Comparison of ENCODE assay signal across 8 cellular contexts in the genomic region with DNA sequence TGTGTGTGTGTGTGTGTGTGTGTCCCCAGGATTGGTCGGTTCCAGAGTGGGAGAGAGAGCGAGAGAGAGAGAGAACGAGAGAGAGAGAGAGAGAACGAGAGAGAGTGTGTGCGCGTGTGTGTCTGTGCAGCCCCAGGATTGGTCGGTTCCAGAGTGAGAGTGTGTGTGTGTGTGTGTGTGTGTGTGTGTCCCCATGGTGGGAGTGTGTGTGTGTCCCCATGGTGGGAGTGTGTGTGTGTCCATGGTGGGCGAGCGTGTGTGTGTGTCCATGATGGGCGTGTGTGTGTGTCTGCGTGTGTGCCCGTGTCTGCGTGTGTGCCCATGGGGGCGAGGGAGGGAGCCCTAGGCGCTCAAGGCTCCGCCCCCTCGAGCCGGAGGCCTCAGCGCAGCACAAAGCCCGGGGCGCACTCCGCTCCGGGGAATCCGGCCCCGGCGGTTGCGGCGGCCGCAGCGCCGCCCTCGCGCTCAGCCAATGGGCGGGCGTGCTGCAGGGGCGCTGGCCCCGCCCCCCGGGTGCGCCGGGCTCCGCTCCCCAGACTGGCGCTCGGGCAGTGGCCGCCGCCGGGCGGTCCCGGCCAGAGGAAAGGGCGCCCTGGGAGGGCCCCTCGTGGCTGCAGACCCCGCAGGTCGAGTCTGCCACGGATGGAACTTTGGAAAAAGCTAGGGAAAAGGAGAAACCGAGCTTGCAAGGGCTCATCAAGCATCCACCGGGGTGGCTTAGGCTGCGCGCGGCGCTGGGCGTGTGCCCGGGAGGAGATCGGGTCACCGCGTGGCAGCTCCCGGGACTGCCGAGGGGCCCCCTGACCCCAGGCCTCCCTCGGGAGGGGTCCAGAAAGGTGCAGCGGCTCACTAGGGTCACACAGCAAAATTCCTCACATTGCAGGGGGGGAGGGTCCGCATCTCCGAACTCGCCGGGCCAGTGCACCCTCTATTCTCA.
A peak's percentile ranks its signal among the peaks of the same experiment; 100 is the strongest.
DNase-seq lines count a peak whose midpoint lies in the region; ATAC-seq and TF ChIP-seq lines count a peak whose summit lies in the region.

No MANE protein-coding gene starts in this region.

- no peaks in the 10 kb centered on the region for H3K9me3 ChIP-seq in CD4-positive, CD25-positive, alpha-beta regulatory T cell (ENCODE audit: control insufficient read depth in 2 of 2, low read length in 2 of 2)
- H3K9me3 ChIP-seq in ectodermal cell (ENCODE audit: control insufficient read depth, low read length) = no peaks in the 10 kb centered on the region
- no peaks in the 10 kb centered on the region for H3K9me3 ChIP-seq in lung (ENCODE audit: control insufficient read depth in 2 of 2, insufficient read depth in 1 of 2, low read length in 1 of 2)

- 2% methylated on average over 72 of the region's 72 CpGs for WGBS in ectodermal cell, 2 experiments
- 0 to 1% methylated on average over 56 to 72 of the region's 72 CpGs for WGBS in lung, 2 donors

- peak; percentile 79 to 95 (median 91) for DNase-seq in CD4-positive, CD25-positive, alpha-beta regulatory T cell
- DNase-seq in NCI-H748 (lab: John Stamatoyannopoulos, UW; ENCODE audit: unreplicated experiment) = peak; percentile 90
- DNase-seq in activated CD8-positive, alpha-beta T cell treated with anti-CD3 and anti-CD28 coated beads, Interleukin-2, amount 10 ng/mL, durations not matched to agents 7 days and 5 days = peak; percentile 92
- DNase-seq in lung (ENCODE audit: low spot score) = peak; percentile 89
- DNase-seq in stimulated activated CD4-positive, alpha-beta T cell treated with anti-CD3 and anti-CD28 coated beads, TNF-alpha, amount 100 ng/mL, for 1 hour (ENCODE audit: low read depth in 3 of 3, low spot score in 1 of 3) = peak; percentile 73 to 79 (median 77)

- peak overlapping the region; percentile 55 for H3K4me3 ChIP-seq in CD4-positive, CD25-positive, alpha-beta regulatory T cell (ENCODE audit: low read depth, low read length)
- peak overlapping the region; percentile 72 for H3K4me3 ChIP-seq in ectodermal cell (ENCODE audit: insufficient read depth, low read depth, low read length)
- peak overlapping the region; percentile 41 for H3K4me3 ChIP-seq in lung

- ATAC-seq in CD4-positive, CD25-positive, alpha-beta regulatory T cell (ENCODE audit: low read depth in 2 of 2) = peak; percentile 88 to 92
- peak; percentile 94 for ATAC-seq in GM19324 (IDR thresholded peaks at IDR 0.05; ENCODE audit: low FRiP score, unreplicated experiment)
- peak; percentile 73 for ATAC-seq in HG03469 (IDR thresholded peaks at IDR 0.05; ENCODE audit: unreplicated experiment)
- ATAC-seq in activated CD8-positive, alpha-beta T cell treated with anti-CD3 and anti-CD28 coated beads, Interleukin-2, amount 10 ng/mL, durations not matched to agents 7 days and 5 days = peak; percentile 92
- ATAC-seq in lung (ENCODE audit: insufficient read depth, low FRiP score) = peak; percentile 96

- POLR2A ChIA-PET in activated CD8-positive, alpha-beta T cell treated with anti-CD3 and anti-CD28 coated beads, Interleukin-2, amount 10 ng/mL, durations not matched to agents 7 days and 5 days (lab: Charles Lee) = no interaction called here

- H3K4me1 Mint-ChIP-seq in CD4-positive, CD25-positive, alpha-beta regulatory T cell = peaks cover 5 to 13% (median 7%) of the 10 kb centered on the region in 4 donors
- H3K4me1 Mint-ChIP-seq in activated CD8-positive, alpha-beta T cell treated with anti-CD3 and anti-CD28 coated beads, Interleukin-2, amount 10 ng/mL, durations not matched to agents 7 days and 5 days (ENCODE audit: low read depth) = peaks cover 22% of the 10 kb centered on the region

- peaks cover 37% of the 10 kb centered on the region for H3K27me3 Mint-ChIP-seq in CD4-positive, CD25-positive, alpha-beta regulatory T cell
- peaks cover 19% of the 10 kb centered on the region for H3K27me3 Mint-ChIP-seq in activated CD8-positive, alpha-beta T cell treated with anti-CD3 and anti-CD28 coated beads, Interleukin-2, amount 10 ng/mL, durations not matched to agents 7 days and 5 days (ENCODE audit: low read depth)

- peaks cover 17% of the 10 kb centered on the region for H3K4me1 ChIP-seq in CD4-positive, CD25-positive, alpha-beta regulatory T cell (ENCODE audit: control insufficient read depth, insufficient read depth, low read length, poor library complexity, severe bottlenecking)
- H3K4me1 ChIP-seq in ectodermal cell (ENCODE audit: control insufficient read depth, insufficient read depth, low read length) (no peaks in the 10 kb centered on the region), lung (ENCODE audit: control insufficient read depth in 2 of 2, insufficient read depth in 2 of 2, low read length in 2 of 2) (peaks cover 6 to 10% of the 10 kb centered on the region in 2 donors)

- no peak for TF ChIP-seq CTCF in lung (IDR thresholded peaks at IDR 0.05; ENCODE audit: control extremely low read depth, extremely low read depth)

- peak overlapping the region; percentile 91 to 97 (median 92) for H3K27ac Mint-ChIP-seq in CD4-positive, CD25-positive, alpha-beta regulatory T cell
- peak overlapping the region; percentile 86 for H3K27ac Mint-ChIP-seq in activated CD8-positive, alpha-beta T cell treated with anti-CD3 and anti-CD28 coated beads, Interleukin-2, amount 10 ng/mL, durations not matched to agents 7 days and 5 days

- peaks cover 3% of the 10 kb centered on the region for H3K27me3 ChIP-seq in CD4-positive, CD25-positive, alpha-beta regulatory T cell (ENCODE audit: control insufficient read depth, insufficient read depth, low read length)
- peaks cover 7% of the 10 kb centered on the region for H3K27me3 ChIP-seq in ectodermal cell (ENCODE audit: control insufficient read depth, insufficient read depth, low read length, poor library complexity, severe bottlenecking)
- no peaks in the 10 kb centered on the region for H3K27me3 ChIP-seq in lung (ENCODE audit: control insufficient read depth, insufficient read depth)

- CTCF ChIA-PET in activated CD8-positive, alpha-beta T cell treated with anti-CD3 and anti-CD28 coated beads, Interleukin-2, amount 10 ng/mL, durations not matched to agents 7 days and 5 days (lab: Charles Lee) = no interaction called here

- H3K4me3 Mint-ChIP-seq in CD4-positive, CD25-positive, alpha-beta regulatory T cell = peak overlapping the region; percentile 90 to 96 (median 93)
- H3K4me3 Mint-ChIP-seq in activated CD8-positive, alpha-beta T cell treated with anti-CD3 and anti-CD28 coated beads, Interleukin-2, amount 10 ng/mL, durations not matched to agents 7 days and 5 days = peak overlapping the region; percentile 69

- peak overlapping the region; percentile 56 for H3K27ac ChIP-seq in CD4-positive, CD25-positive, alpha-beta regulatory T cell (ENCODE audit: insufficient read depth, low read length, poor library complexity, severe bottlenecking)
- peak overlapping the region; percentile 65 for H3K27ac ChIP-seq in ectodermal cell (ENCODE audit: insufficient read depth, low read depth, low read length, poor library complexity, severe bottlenecking)
- H3K27ac ChIP-seq in lung (ENCODE audit: low read depth in 1 of 2, low read length in 1 of 2) = peak overlapping the region; percentile 87 to 96

- no peaks in the 10 kb centered on the region for H3K36me3 Mint-ChIP-seq in CD4-positive, CD25-positive, alpha-beta regulatory T cell
- H3K36me3 Mint-ChIP-seq in activated CD8-positive, alpha-beta T cell treated with anti-CD3 and anti-CD28 coated beads, Interleukin-2, amount 10 ng/mL, durations not matched to agents 7 days and 5 days (ENCODE audit: low read depth) = no peaks in the 10 kb centered on the region

- peaks cover 0 to 3% (median 0%) of the 10 kb centered on the region in 7 donors for H3K9me3 Mint-ChIP-seq in CD4-positive, CD25-positive, alpha-beta regulatory T cell
- no peaks in the 10 kb centered on the region for H3K9me3 Mint-ChIP-seq in activated CD8-positive, alpha-beta T cell treated with anti-CD3 and anti-CD28 coated beads, Interleukin-2, amount 10 ng/mL, durations not matched to agents 7 days and 5 days (ENCODE audit: insufficient read depth)

- no peaks in the 10 kb centered on the region for H3K36me3 ChIP-seq in CD4-positive, CD25-positive, alpha-beta regulatory T cell (ENCODE audit: control insufficient read depth, insufficient read depth, low read length)
- H3K36me3 ChIP-seq in ectodermal cell (ENCODE audit: control insufficient read depth, insufficient read depth, low read length) = no peaks in the 10 kb centered on the region
- no peaks in the 10 kb centered on the region for H3K36me3 ChIP-seq in lung (ENCODE audit: control insufficient read depth in 2 of 2, insufficient read depth in 2 of 2, low read length in 2 of 2)

Comparison
In these comparisons a context has a peak if more than half of its experiments do, and no peak if none do; other contexts are left out.
1. Peak in every context shown above with its lines: DNase-seq, ATAC-seq, H3K4me3 ChIP-seq and H3K27ac ChIP-seq.